In genomic region chr1:197982266-197982665, GRCh38 we compare ENCODE assay signal across 21 cellular contexts.
DNase-seq lines count a peak whose midpoint lies in the region; ATAC-seq and TF ChIP-seq lines count a peak whose summit lies in the region.
"Had no signal": no experiment of that assay in that cellular context is flagged by ENCODE, and none has a peak within 500 bp of the region (broad histone marks: within the 10 kb centered on the region; RNA-seq: fewer than 3 reads in every experiment).

No MANE protein-coding gene starts in this region.

- no peak for ATAC-seq in GM23338
- no peak for ATAC-seq in GM18502 (IDR thresholded peaks at IDR 0.05; ENCODE audit: poor library complexity, unreplicated experiment)

- H3K36me3 Mint-ChIP-seq in GM23338 (ENCODE audit: low read depth) (no peaks in the 10 kb centered on the region), neural crest cell (ENCODE audit: low read depth) (no peaks in the 10 kb centered on the region)
- H3K36me3 Mint-ChIP-seq: CD4-positive, CD25-positive, alpha-beta regulatory T cell; CD8-positive, alpha-beta memory T cell; IgD-negative memory B cell had no signal

- no peak overlapping the region for H3K4me3 ChIP-seq in GM23338
- no peak overlapping the region for H3K4me3 ChIP-seq in adipocyte (ENCODE audit: low read length)

- H4K20me1 ChIP-seq in GM23338 (replicated peaks; ENCODE audit: insufficient read depth) = no peaks in the 10 kb centered on the region

- no peaks in the 10 kb centered on the region for H3K9me3 ChIP-seq in adipocyte (ENCODE audit: control insufficient read depth, low read length)
- H3K9me3 ChIP-seq: BE2C, Caco-2 had no signal

- no peaks in the 10 kb centered on the region for H3K27me3 ChIP-seq in GM23338 (ENCODE audit: insufficient read depth)
- no peaks in the 10 kb centered on the region for H3K27me3 ChIP-seq in adipocyte (replicated peaks; ENCODE audit: control insufficient read depth, insufficient read depth, low read length)
- H3K27me3 ChIP-seq: BE2C had no signal

- H3K4me1 Mint-ChIP-seq in GM23338 = no peaks in the 10 kb centered on the region; the same call in 2 of the 3 replicates
- H3K4me1 Mint-ChIP-seq in neural crest cell = peaks cover 5% of the 10 kb centered on the region
- H3K4me1 Mint-ChIP-seq: CD4-positive, CD25-positive, alpha-beta regulatory T cell; H9; IgD-negative memory B cell had no signal

- H3K9ac ChIP-seq in adipocyte (ENCODE audit: low read length) = no peak overlapping the region

- no peak overlapping the region; the same call in 1 of the 2 replicates for H3K27ac Mint-ChIP-seq in GM23338
- peak overlapping the region; percentile 0 for H3K27ac Mint-ChIP-seq in neural crest cell (ENCODE audit: unreplicated experiment)
- H3K27ac Mint-ChIP-seq: CD4-positive, CD25-positive, alpha-beta regulatory T cell; CD8-positive, alpha-beta memory T cell; IgD-negative memory B cell had no signal

- H2AFZ ChIP-seq in GM23338 = peak overlapping the region; percentile 82; the same call in 1 of the 2 replicates

- no peaks in the 10 kb centered on the region; the same call in 1 of the 2 replicates for H3K4me1 ChIP-seq in GM23338 (ENCODE audit: insufficient read depth)
- peaks cover 8% of the 10 kb centered on the region for H3K4me1 ChIP-seq in adipocyte (ENCODE audit: control insufficient read depth, insufficient read depth, low read length)
- H3K4me1 ChIP-seq: BE2C, Caco-2 had no signal

- H3K4me3 Mint-ChIP-seq in GM23338 (no peak overlapping the region), neural crest cell (no peak overlapping the region)
- H3K4me3 Mint-ChIP-seq: CD4-positive, CD25-positive, alpha-beta regulatory T cell; CD8-positive, alpha-beta memory T cell; H9; IgD-negative memory B cell had no signal

- H3K27me3 Mint-ChIP-seq in GM23338 (ENCODE audit: insufficient read depth, low read depth, poor library complexity) (peaks cover 1% of the 10 kb centered on the region), neural crest cell (ENCODE audit: low read depth) (peaks cover 2% of the 10 kb centered on the region)
- H3K27me3 Mint-ChIP-seq: IgD-negative memory B cell had no signal

- H3K9me3 Mint-ChIP-seq in GM23338 (no peaks in the 10 kb centered on the region), neural crest cell (no peaks in the 10 kb centered on the region)
- H3K9me3 Mint-ChIP-seq: CD8-positive, alpha-beta memory T cell; H9; IgD-negative memory B cell had no signal

- no peaks in the 10 kb centered on the region for H3K9me2 ChIP-seq in GM23338 (ENCODE audit: insufficient read depth)

- TF ChIP-seq CTCF in GM23338 (conservative IDR thresholded peaks at IDR 0.05; ENCODE audit: low read depth in 2 of 2) (no peak), neural crest cell (conservative IDR thresholded peaks at IDR 0.05) (no peak)

- no peak overlapping the region for H3K27ac ChIP-seq in GM23338 (ENCODE audit: low read depth)

- DNase-seq in AG20443 (ENCODE audit: low spot score) (peak; percentile 16), GM23338 (ENCODE audit: low spot score) (no peak), adipocyte (ENCODE audit: low read depth) (peak; percentile 54), neural crest cell (ENCODE audit: low read depth, low spot score) (no peak), T-helper 9 cell (no peak), COR-L47 (lab: John Stamatoyannopoulos, UW) (no peak), posterior cingulate gyrus (no peak)
- DNase-seq: 8988T; BE2C; C1 segment of cervical spinal cord; Caco-2; CD4-positive, CD25-positive, alpha-beta regulatory T cell; CD8-positive, alpha-beta memory T cell; DMS153; DMS79; GF-D8; H9; Karpas-422; KBM-7 had no signal

- H3K36me3 ChIP-seq in GM23338 (ENCODE audit: insufficient read depth) (no peaks in the 10 kb centered on the region), adipocyte (ENCODE audit: control insufficient read depth, insufficient read depth, low read length, severe bottlenecking) (no peaks in the 10 kb centered on the region)
- H3K36me3 ChIP-seq: BE2C had no signal

- intact Hi-C loops in posterior cingulate gyrus (cut with DNase I) = no loop called here

- no peaks in the 10 kb centered on the region for H3F3A ChIP-seq in GM23338 (replicated peaks; ENCODE audit: low read depth)

- H3K79me2 ChIP-seq in GM23338 (replicated peaks; ENCODE audit: insufficient read depth) = no peaks in the 10 kb centered on the region

- H3K4me2 ChIP-seq in GM23338 = no peak overlapping the region

TF ChIP-seq in GM23338, 12 proteins besides CTCF, POLR2A, EP300 and RAD21 (continues in another document):
- TF ChIP-seq NANOG (IDR thresholded peaks at IDR 0.05; ENCODE audit: borderline replicate concordance) = no peak
- TF ChIP-seq POLR2AphosphoS5 (IDR thresholded peaks at IDR 0.05; ENCODE audit: low read depth) = no peak
- TF ChIP-seq ZNF331 (CRISPR knock-in tag; IDR thresholded peaks at IDR 0.05; ENCODE audit: low read depth) = no peak
- TF ChIP-seq, protein P1, sequence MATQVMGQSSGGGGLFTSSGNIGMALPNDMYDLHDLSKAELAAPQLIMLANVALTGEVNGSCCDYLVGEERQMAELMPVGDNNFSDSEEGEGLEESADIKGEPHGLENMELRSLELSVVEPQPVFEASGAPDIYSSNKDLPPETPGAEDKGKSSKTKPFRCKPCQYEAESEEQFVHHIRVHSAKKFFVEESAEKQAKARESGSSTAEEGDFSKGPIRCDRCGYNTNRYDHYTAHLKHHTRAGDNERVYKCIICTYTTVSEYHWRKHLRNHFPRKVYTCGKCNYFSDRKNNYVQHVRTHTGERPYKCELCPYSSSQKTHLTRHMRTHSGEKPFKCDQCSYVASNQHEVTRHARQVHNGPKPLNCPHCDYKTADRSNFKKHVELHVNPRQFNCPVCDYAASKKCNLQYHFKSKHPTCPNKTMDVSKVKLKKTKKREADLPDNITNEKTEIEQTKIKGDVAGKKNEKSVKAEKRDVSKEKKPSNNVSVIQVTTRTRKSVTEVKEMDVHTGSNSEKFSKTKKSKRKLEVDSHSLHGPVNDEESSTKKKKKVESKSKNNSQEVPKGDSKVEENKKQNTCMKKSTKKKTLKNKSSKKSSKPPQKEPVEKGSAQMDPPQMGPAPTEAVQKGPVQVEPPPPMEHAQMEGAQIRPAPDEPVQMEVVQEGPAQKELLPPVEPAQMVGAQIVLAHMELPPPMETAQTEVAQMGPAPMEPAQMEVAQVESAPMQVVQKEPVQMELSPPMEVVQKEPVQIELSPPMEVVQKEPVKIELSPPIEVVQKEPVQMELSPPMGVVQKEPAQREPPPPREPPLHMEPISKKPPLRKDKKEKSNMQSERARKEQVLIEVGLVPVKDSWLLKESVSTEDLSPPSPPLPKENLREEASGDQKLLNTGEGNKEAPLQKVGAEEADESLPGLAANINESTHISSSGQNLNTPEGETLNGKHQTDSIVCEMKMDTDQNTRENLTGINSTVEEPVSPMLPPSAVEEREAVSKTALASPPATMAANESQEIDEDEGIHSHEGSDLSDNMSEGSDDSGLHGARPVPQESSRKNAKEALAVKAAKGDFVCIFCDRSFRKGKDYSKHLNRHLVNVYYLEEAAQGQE (IDR thresholded peaks at IDR 0.05; ENCODE audit: unreplicated experiment) = no peak
- no peak for TF ChIP-seq ETS1 (IDR thresholded peaks at IDR 0.05)
- no peak for TF ChIP-seq EZH2 (IDR thresholded peaks at IDR 0.05; ENCODE audit: low read depth, unreplicated experiment)

Comparison
In these comparisons a context has a peak if more than half of its experiments do, and no peak if none do; other contexts are left out.
1. DNase-seq: peak in AG20443 (single experiment) and adipocyte (single experiment); none in GM23338 (single experiment), neural crest cell (single experiment), T-helper 9 cell (single experiment), COR-L47 (single experiment) and posterior cingulate gyrus (0 of 10).